Comparison of ENCODE assay signal across 8 cellular contexts in genomic region chr19:37078717-37079032, GRCh38. TPM values are rescaled to one million over a fixed set of nuclear protein-coding genes. Genes with fewer than 3 reads are reported as not detected.
DNase-seq lines count a peak whose midpoint lies in the region; ATAC-seq, FAIRE-seq and TF ChIP-seq lines count a peak whose summit lies in the region.

No MANE protein-coding gene starts in this region.

- CTCF ChIA-PET in GM12878 (lab: Yijun Ruan, JAX): no interaction called here

- DNase-seq in left ventricle myocardium inferior: no peak
- DNase-seq in left cardiac atrium: no peak
- peak; percentile 8 for DNase-seq in GM12878 (ENCODE audit: low read depth, low spot score)
- no peak for DNase-seq in mesenchymal stem cell
- DNase-seq in urothelium cell line (ENCODE audit: low spot score): no peak
- no peak for DNase-seq in H4 (ENCODE audit: low spot score)
- DNase-seq in NK-92 treated with Interleukin-12 subunit alpha and Interleukin-12 subunit beta, amount 100 ng/mL, for 24 hours (lab: John Stamatoyannopoulos, UW): no peak

- H3K4me1 ChIP-seq in left ventricle myocardium inferior: peaks cover 43% of the 10 kb centered on the region
- peaks cover 6% of the 10 kb centered on the region for H3K4me1 ChIP-seq in GM12878 (ENCODE audit: control insufficient read depth, insufficient read depth, low read length)
- no peaks in the 10 kb centered on the region for H3K4me1 ChIP-seq in mesenchymal stem cell (ENCODE audit: control insufficient read depth, insufficient read depth, low read depth, low read length)

- POLR2A ChIA-PET in GM12878 (lab: Charles Lee): interaction anchor here (2.0 kb wide), 1 partner anchor 228 kb away, joined by 5 read pairs; the partner anchor contains the start of gene ZNF345

- 17% methylated on average over 7 of the region's 7 CpGs for WGBS in GM12878 (ENCODE audit: insufficient coverage, insufficient replicate concordance, low lambda C conversion rate, missing lambda C conversion rate)
- 8% methylated on average over 7 of the region's 7 CpGs for WGBS in mesenchymal stem cell

- peak overlapping the region; percentile 85 for H3K4me3 ChIP-seq in left ventricle myocardium inferior
- peak overlapping the region; percentile 88 for H3K4me3 ChIP-seq in GM12878
- H3K4me3 ChIP-seq in mesenchymal stem cell (ENCODE audit: insufficient read depth in 1 of 2, low read depth in 1 of 2, low read length in 2 of 2): peak overlapping the region; percentile 71 to 94

- no peaks in the 10 kb centered on the region for H3K27me3 ChIP-seq in left ventricle myocardium inferior (ENCODE audit: low read depth)
- H3K27me3 ChIP-seq in GM12878 (replicated peaks in 1 of 2; ENCODE audit: control insufficient read depth in 2 of 2, insufficient read depth in 2 of 2, low read length in 1 of 2): no peaks in the 10 kb centered on the region
- no peaks in the 10 kb centered on the region for H3K27me3 ChIP-seq in mesenchymal stem cell (ENCODE audit: control insufficient read depth in 1 of 2, insufficient read depth in 1 of 2, low read length in 2 of 2)

- BruUV-seq in GM12878 (replicated peaks; lab: Mats Ljungman, UMichigan): no TSS peak

- no peak overlapping the region for H3K23ac ChIP-seq in mesenchymal stem cell (ENCODE audit: low read length in 2 of 2)

- no peak for TF ChIP-seq CTCF in left ventricle myocardium inferior (IDR thresholded peaks at IDR 0.05; ENCODE audit: borderline replicate concordance)
- TF ChIP-seq CTCF in GM12878 (IDR thresholded peaks at IDR 0.05 in 2 of 3, conservative IDR thresholded peaks at IDR 0.05 in 1 of 3; ENCODE audit: control insufficient read depth in 2 of 3, extremely low read depth in 1 of 3, insufficient read depth in 1 of 3, low read depth in 3 of 3, low read length in 3 of 3): no peak

- H2AFZ ChIP-seq in GM12878 (ENCODE audit: control insufficient read depth, low read depth, low read length): peak overlapping the region; percentile 99
- peak overlapping the region; percentile 98 for H2AFZ ChIP-seq in mesenchymal stem cell (ENCODE audit: low read depth, low read length)

- peaks cover 12% of the 10 kb centered on the region for H3K79me2 ChIP-seq in GM12878 (ENCODE audit: control insufficient read depth, insufficient read depth, low read length)

- peaks cover 20% of the 10 kb centered on the region for H3K36me3 ChIP-seq in left ventricle myocardium inferior
- no peaks in the 10 kb centered on the region for H3K36me3 ChIP-seq in GM12878 (ENCODE audit: control insufficient read depth in 2 of 2, insufficient read depth in 2 of 2, low read length in 1 of 2)
- no peaks in the 10 kb centered on the region for H3K36me3 ChIP-seq in mesenchymal stem cell (ENCODE audit: control insufficient read depth in 1 of 2, insufficient read depth in 2 of 2, low read depth in 1 of 2, low read length in 2 of 2)

- in situ Hi-C loops in GM12878 (cut with MboI): no loop called here

- TF ChIP-seq RAD21 in GM12878 (IDR thresholded peaks at IDR 0.05; ENCODE audit: insufficient read depth, low read depth, low read length): no peak

- H3K79me1 ChIP-seq in mesenchymal stem cell (replicated peaks; ENCODE audit: low read length, poor library complexity, severe bottlenecking): peaks cover 12% of the 10 kb centered on the region

- peak overlapping the region in 1 of 2 experiments; percentile 67 for H3K18ac ChIP-seq in mesenchymal stem cell (ENCODE audit: low read depth in 1 of 2, low read length in 2 of 2)

- H4K20me1 ChIP-seq in GM12878 (ENCODE audit: control insufficient read depth, insufficient read depth): no peaks in the 10 kb centered on the region

- H2BK12ac ChIP-seq in mesenchymal stem cell (ENCODE audit: low read length in 2 of 2): no peak overlapping the region

- H2BK120ac ChIP-seq in mesenchymal stem cell (ENCODE audit: low read depth, low read length): no peak overlapping the region

- H3K9ac ChIP-seq in GM12878 (ENCODE audit: control insufficient read depth, insufficient read depth, low read length): peak overlapping the region; percentile 96
- H3K9ac ChIP-seq in mesenchymal stem cell (ENCODE audit: low read length): peak overlapping the region; percentile 92

- TF ChIP-seq EP300 in GM12878 (IDR thresholded peaks at IDR 0.05; ENCODE audit: borderline replicate concordance in 1 of 2, control insufficient read depth in 1 of 2, low read depth in 2 of 2, low read length in 2 of 2): no peak

- peak overlapping the region; percentile 90 for H3K27ac ChIP-seq in left ventricle myocardium inferior (replicated peaks)
- H3K27ac ChIP-seq in GM12878 (ENCODE audit: control insufficient read depth, insufficient read depth): peak overlapping the region; percentile 83
- no peak overlapping the region for H3K27ac ChIP-seq in mesenchymal stem cell (ENCODE audit: low read length, poor library complexity, severe bottlenecking)

- no peak for TF ChIP-seq POLR2A in GM12878 (IDR thresholded peaks at IDR 0.05; ENCODE audit: low read depth, low read length)

- no peak overlapping the region for H4K91ac ChIP-seq in mesenchymal stem cell (ENCODE audit: low read length)

- H2AK5ac ChIP-seq in mesenchymal stem cell (ENCODE audit: low read length, severe bottlenecking): no peak overlapping the region

- FAIRE-seq in GM12878 (lab: Jason Lieb, UNC) (no peak), urothelium cell line (lab: Jason Lieb, UNC) (peak; percentile 50)

- RAD21 ChIA-PET in GM12878 (lab: Charles Lee; ENCODE audit: unreplicated experiment): interaction anchor here (1.1 kb wide), 1 partner anchor 516 kb away, joined by 3 read pairs; the partner anchor contains the start of genes ZNF540 and ZNF571

- H3K4me2 ChIP-seq in GM12878 (ENCODE audit: control insufficient read depth, insufficient read depth) (peak overlapping the region; percentile 96), mesenchymal stem cell (ENCODE audit: low read length, poor library complexity, severe bottlenecking) (peak overlapping the region; percentile 55)

- no peak overlapping the region for H3K4ac ChIP-seq in mesenchymal stem cell (ENCODE audit: low read depth in 1 of 2, low read length in 2 of 2)

- H4K8ac ChIP-seq in mesenchymal stem cell (ENCODE audit: low read length): peak overlapping the region; percentile 66

- intact Hi-C loops in left ventricle myocardium inferior (cut with micrococcal nuclease): no loop called here
- intact Hi-C loops in left cardiac atrium (cut with DNase I): no loop called here
- intact Hi-C loops in GM12878 (cut with micrococcal nuclease; ENCODE audit: unreplicated experiment): loop anchor here (5.0 kb wide), 2 partner anchors 94 to 139 kb away; partner anchors contain the start of genes ZNF383 and ZNF585A

- H2BK5ac ChIP-seq in mesenchymal stem cell (ENCODE audit: low read depth, low read length, poor library complexity, severe bottlenecking): no peak overlapping the region

- SMC1A ChIA-PET in GM12878 (lab: Charles Lee; ENCODE audit: uncharacterized antibody, unreplicated experiment): no interaction called here

- H3K9me3 ChIP-seq in left ventricle myocardium inferior (replicated peaks): peaks cover 35% of the 10 kb centered on the region
- peaks cover 3% of the 10 kb centered on the region for H3K9me3 ChIP-seq in GM12878 (replicated peaks; ENCODE audit: control insufficient read depth, insufficient read depth, low read length)
- H3K9me3 ChIP-seq in mesenchymal stem cell (ENCODE audit: control insufficient read depth, low read length): peaks cover 25% of the 10 kb centered on the region

- peak overlapping the region in 1 of 2 experiments; percentile 61 for H3K14ac ChIP-seq in mesenchymal stem cell (ENCODE audit: low read length in 2 of 2)

- ATAC-seq in left cardiac atrium: no peak
- no peak for ATAC-seq in GM12878
- ATAC-seq in activated CD4-positive, CD25-positive, alpha-beta regulatory T cell treated with anti-CD3 and anti-CD28 coated beads, Interleukin-2, amount 50 U/mL, for 24 hours: no peak

- H2BK15ac ChIP-seq in mesenchymal stem cell (ENCODE audit: low read depth, poor library complexity, severe bottlenecking): no peak overlapping the region

TF ChIP-seq in GM12878, 131 proteins besides CTCF, POLR2A, EP300 and RAD21:
- TF ChIP-seq, protein P1, sequence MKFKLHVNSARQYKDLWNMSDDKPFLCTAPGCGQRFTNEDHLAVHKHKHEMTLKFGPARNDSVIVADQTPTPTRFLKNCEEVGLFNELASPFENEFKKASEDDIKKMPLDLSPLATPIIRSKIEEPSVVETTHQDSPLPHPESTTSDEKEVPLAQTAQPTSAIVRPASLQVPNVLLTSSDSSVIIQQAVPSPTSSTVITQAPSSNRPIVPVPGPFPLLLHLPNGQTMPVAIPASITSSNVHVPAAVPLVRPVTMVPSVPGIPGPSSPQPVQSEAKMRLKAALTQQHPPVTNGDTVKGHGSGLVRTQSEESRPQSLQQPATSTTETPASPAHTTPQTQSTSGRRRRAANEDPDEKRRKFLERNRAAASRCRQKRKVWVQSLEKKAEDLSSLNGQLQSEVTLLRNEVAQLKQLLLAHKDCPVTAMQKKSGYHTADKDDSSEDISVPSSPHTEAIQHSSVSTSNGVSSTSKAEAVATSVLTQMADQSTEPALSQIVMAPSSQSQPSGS (IDR thresholded peaks at IDR 0.05; ENCODE audit: low read length): no peak
- TF ChIP-seq RUNX3 (IDR thresholded peaks at IDR 0.05; ENCODE audit: low read length): peak; percentile 58

RNA-seq across cellular contexts. Expression of gene ZNF420, which starts 0.4 kb away (rescaled TPM):
- total RNA-seq in left ventricle myocardium inferior (9.6 TPM), left cardiac atrium (1 to 10 TPM; 7.5 to 8.5 TPM), GM12878 (2014; rRNA removed) (6.3 and 7.1 TPM in 2 replicates), GM12878 (2014; rRNA removed; fragmentation: Illumina TruSeq; extraction: Trizol) (8.0 and 8.6 TPM in 2 replicates), GM12878 (2021) (5.8 and 7.9 TPM in 2 replicates)
- 19.7 and 20.3 TPM in 2 replicates for total RNA-seq in GM12878 (2013; cell fraction: nucleolus; rRNA removed)
- polyA plus RNA-seq in GM12878 (2011; ENCODE audit: low read depth): 5.0 TPM
- polyA plus RNA-seq in GM12878 (2011; rRNA removed) (6.4 and 13.8 TPM in 2 replicates), GM12878 (2014; fragmentation: Illumina TruSeq; extraction: Trizol) (4.8 and 4.9 TPM in 2 replicates), GM12878 (2014; fragmentation: Nextera tagmentation; extraction: Ambion mirVana) (1 to 10 TPM; 6.4 to 7.8 TPM), GM12878 (2014; rRNA removed) (3.7 and 4.5 TPM in 2 replicates), GM12878 (2016; fragmentation: Nextera tagmentation; extraction: Ambion mirVana) (10 to 100 TPM; 10.6 to 11.4 TPM)
- polyA plus RNA-seq in GM12878 (2011; cell fraction: cytosol; rRNA removed): 2.1 and 4.0 TPM in 2 replicates
- polyA plus RNA-seq in GM12878 (2011; cell fraction: nucleus; rRNA removed): 5.5 and 6.7 TPM in 2 replicates
- polyA plus RNA-seq in GM12878 (2012): 3.5 and 5.8 TPM in 2 replicates
- 9.9 and 10.7 TPM in 2 replicates for polyA minus RNA-seq in GM12878 (2011; rRNA and poly(A)+ RNA removed)
- 3.6 and 4.5 TPM in 2 replicates for polyA minus RNA-seq in GM12878 (2011; cell fraction: cytosol; rRNA and poly(A)+ RNA removed)
- 6.2 and 7.5 TPM in 2 replicates for polyA minus RNA-seq in GM12878 (2011; cell fraction: nucleus; rRNA and poly(A)+ RNA removed)
- 2.5 TPM for polyA plus RNA-seq in mesenchymal stem cell (2013, experiment 1 of 2)
- polyA plus RNA-seq in mesenchymal stem cell (2013, experiment 2 of 2): 2.8 TPM
- total RNA-seq in H4 (2014; rRNA removed; shearing (Covaris generic)): 0.90 and 1.8 TPM in 2 replicates
